ENCODE assay signal across 10 cellular contexts in genomic region chr14:104735830-104736642, GRCh38. TPM values are rescaled to one million over a fixed set of nuclear protein-coding genes. Genes with fewer than 3 reads are reported as not detected.
DNase-seq lines count a peak whose midpoint lies in the region; ATAC-seq and TF ChIP-seq lines count a peak whose summit lies in the region.
"Had no signal": no experiment of that assay in that cellular context is flagged by ENCODE, and none has a peak within 500 bp of the region (broad histone marks: within the 10 kb centered on the region; RNA-seq: fewer than 3 reads in every experiment).

No MANE protein-coding gene starts in this region.

- H3K27me3 ChIP-seq in liver (ENCODE audit: control insufficient read depth in 4 of 4, insufficient read depth in 4 of 4, low read length in 3 of 4) = no peaks in the 10 kb centered on the region
- H3K27me3 ChIP-seq in stomach smooth muscle (ENCODE audit: control insufficient read depth in 1 of 2, insufficient read depth in 2 of 2, low read length in 2 of 2) = no peaks in the 10 kb centered on the region

- intact Hi-C loops in dendritic cell treated with granulocyte-macrophage colony-stimulating factor and Interleukin-4, amounts not matched to agents 40 ng/mL and 50 ng/mL, for 4 days (cut with micrococcal nuclease) = no loop called here

- H3K4me3 ChIP-seq in liver (ENCODE audit: low read depth in 1 of 3, low read length in 3 of 3) = no peak overlapping the region
- H3K4me3 ChIP-seq in stomach smooth muscle (ENCODE audit: low read length in 2 of 2) = peak overlapping the region in 1 of 2 donors; percentile 15
- H3K4me3 ChIP-seq: PC-9 had no signal

- H3K27ac ChIP-seq in liver (ENCODE audit: low read depth in 1 of 2, low read length in 2 of 2) (peak overlapping the region; percentile 99 to 100), stomach smooth muscle (ENCODE audit: low read length) (peak overlapping the region; percentile 53)
- H3K27ac ChIP-seq: PC-9 had no signal

- DNase-seq in MV-4-11 (lab: John Stamatoyannopoulos, UW) = peak; percentile 79
- no peak for DNase-seq in NCI-H1694 (lab: John Stamatoyannopoulos, UW)
- DNase-seq in NCI-H1105 (lab: John Stamatoyannopoulos, UW) = no peak
- DNase-seq: naive B cell, PC-9 had no signal

- no peak for TF ChIP-seq CTCF in liver (IDR thresholded peaks at IDR 0.05; ENCODE audit: low read depth, low read length, missing input control)

- H3K4me1 ChIP-seq in liver (ENCODE audit: control insufficient read depth in 4 of 4, insufficient read depth in 4 of 4, low read length in 3 of 4) (peaks cover 19 to 64% (median 54%) of the 10 kb centered on the region in 4 donors), stomach smooth muscle (ENCODE audit: control insufficient read depth, insufficient read depth, low read length) (peaks cover 30% of the 10 kb centered on the region)

- 22% methylated on average over 26 of the region's 26 CpGs for WGBS in liver

- H3K9ac ChIP-seq in liver (ENCODE audit: low read depth in 1 of 2, low read length in 2 of 2) = peak overlapping the region; percentile 85 to 86
- H3K9ac ChIP-seq in stomach smooth muscle (ENCODE audit: low read length in 2 of 2) = no peak overlapping the region

- H3K9me3 ChIP-seq in liver (ENCODE audit: control insufficient read depth in 4 of 4, low read length in 3 of 4) (no peaks in the 10 kb centered on the region), stomach smooth muscle (ENCODE audit: control insufficient read depth in 2 of 2, low read length in 2 of 2) (no peaks in the 10 kb centered on the region)

- H3K27me3 Mint-ChIP-seq in dendritic cell treated with granulocyte-macrophage colony-stimulating factor and Interleukin-4, amounts not matched to agents 40 ng/mL and 50 ng/mL, for 4 days = peaks cover 10% of the 10 kb centered on the region

- H3K27ac Mint-ChIP-seq in dendritic cell treated with granulocyte-macrophage colony-stimulating factor and Interleukin-4, amounts not matched to agents 40 ng/mL and 50 ng/mL, for 4 days = peak overlapping the region; percentile 9

- peak in 1 of 2 donors; percentile 68 for TF ChIP-seq RAD21 in liver (IDR thresholded peaks at IDR 0.05)

- H3K9me3 Mint-ChIP-seq in dendritic cell treated with granulocyte-macrophage colony-stimulating factor and Interleukin-4, amounts not matched to agents 40 ng/mL and 50 ng/mL, for 4 days = no peaks in the 10 kb centered on the region
- H3K9me3 Mint-ChIP-seq: naive B cell had no signal

- ATAC-seq in HG03342 (IDR thresholded peaks at IDR 0.05; ENCODE audit: unreplicated experiment) (no peak), HG03045 (IDR thresholded peaks at IDR 0.05; ENCODE audit: unreplicated experiment) (no peak)

- H3K4me1 Mint-ChIP-seq in dendritic cell treated with granulocyte-macrophage colony-stimulating factor and Interleukin-4, amounts not matched to agents 40 ng/mL and 50 ng/mL, for 4 days (ENCODE audit: low read depth) = peaks cover 23% of the 10 kb centered on the region

- H3K36me3 Mint-ChIP-seq in dendritic cell treated with granulocyte-macrophage colony-stimulating factor and Interleukin-4, amounts not matched to agents 40 ng/mL and 50 ng/mL, for 4 days (ENCODE audit: low read depth) = no peaks in the 10 kb centered on the region
- H3K36me3 Mint-ChIP-seq: naive B cell had no signal

- H3K4me3 Mint-ChIP-seq in dendritic cell treated with granulocyte-macrophage colony-stimulating factor and Interleukin-4, amounts not matched to agents 40 ng/mL and 50 ng/mL, for 4 days = no peak overlapping the region
- H3K4me3 Mint-ChIP-seq: naive B cell had no signal

- peaks cover 0 to 15% (median 9%) of the 10 kb centered on the region in 4 donors for H3K36me3 ChIP-seq in liver (ENCODE audit: control insufficient read depth in 4 of 4, insufficient read depth in 3 of 4, low read depth in 1 of 4, low read length in 3 of 4)
- peaks cover 0 to 3% of the 10 kb centered on the region in 2 donors for H3K36me3 ChIP-seq in stomach smooth muscle (ENCODE audit: control insufficient read depth in 2 of 2, insufficient read depth in 2 of 2, low read length in 2 of 2)

TF ChIP-seq in liver, 16 proteins besides CTCF, POLR2A, EP300 and RAD21:
- TF ChIP-seq HNF4G (IDR thresholded peaks at IDR 0.05) (no peak), RXRA (IDR thresholded peaks at IDR 0.05) (peak; percentile 99 to 100), HNF4A (conservative IDR thresholded peaks at IDR 0.05) (peak; percentile 91 to 92), REST (IDR thresholded peaks at IDR 0.05) (peak; percentile 89), TAF1 (conservative IDR thresholded peaks at IDR 0.05) (no peak), SP1 (IDR thresholded peaks at IDR 0.05) (peak; percentile 98), NR2F2 (IDR thresholded peaks at IDR 0.05) (peak; percentile 100), JUND (IDR thresholded peaks at IDR 0.05) (peak in 1 of 2 donors; percentile 84), GABPA (IDR thresholded peaks at IDR 0.05 in 1 of 2, conservative IDR thresholded peaks at IDR 0.05 in 1 of 2) (peak in 1 of 2 donors; percentile 40), FOXA1 (IDR thresholded peaks at IDR 0.05) (peak; percentile 53), ATF3 (IDR thresholded peaks at IDR 0.05) (no peak), YY1 (IDR thresholded peaks at IDR 0.05) (peak; percentile 92), EGR1 (IDR thresholded peaks at IDR 0.05; ENCODE audit: low read depth in 2 of 2) (peak in 1 of 2 donors; percentile 88), FOXA2 (IDR thresholded peaks at IDR 0.05) (peak; percentile 64), MAX (IDR thresholded peaks at IDR 0.05) (no peak), ZBTB33 (IDR thresholded peaks at IDR 0.05) (peak; percentile 97)

RNA-seq across cellular contexts. Expression of gene ADSS1, which starts 12.0 kb away (rescaled TPM):
- 10 to 100 TPM in 1 of 2 donors, 1 to 10 TPM in 1; 1.8 to 13.3 TPM for total RNA-seq in liver
- polyA plus RNA-seq in liver = 10 to 100 TPM; 11.0 to 18.8 TPM

RNA-seq across cellular contexts. Expression of gene SIVA1, which starts 16.9 kb away (rescaled TPM):
- 10 to 100 TPM; 67.4 to 90.4 TPM for total RNA-seq in liver
- 100 to 1,000 TPM; 109 to 115 TPM for polyA plus RNA-seq in liver

RNA-seq across cellular contexts. Expression of gene INF2, which starts 46.6 kb away (rescaled TPM):
- 10 to 100 TPM; 13.1 to 35.8 TPM for total RNA-seq in liver
- 10 to 100 TPM; 15.1 to 51.6 TPM for polyA plus RNA-seq in liver

RNA-seq across cellular contexts. Expression of gene AKT1, which starts 59.5 kb away (rescaled TPM):
- total RNA-seq in liver = 100 to 1,000 TPM in 1 of 2 donors, 10 to 100 TPM in 1; 39.2 to 192 TPM
- polyA plus RNA-seq in liver = 10 to 100 TPM; 30.6 to 78.2 TPM

Comparison
In these comparisons a context has a peak if more than half of its experiments do, and no peak if none do; other contexts are left out.
1. H3K9ac ChIP-seq: peak in liver (2 of 2); none in stomach smooth muscle (0 of 2).